Comparison of ENCODE assay signal across 8 cellular contexts in the genomic region with DNA sequence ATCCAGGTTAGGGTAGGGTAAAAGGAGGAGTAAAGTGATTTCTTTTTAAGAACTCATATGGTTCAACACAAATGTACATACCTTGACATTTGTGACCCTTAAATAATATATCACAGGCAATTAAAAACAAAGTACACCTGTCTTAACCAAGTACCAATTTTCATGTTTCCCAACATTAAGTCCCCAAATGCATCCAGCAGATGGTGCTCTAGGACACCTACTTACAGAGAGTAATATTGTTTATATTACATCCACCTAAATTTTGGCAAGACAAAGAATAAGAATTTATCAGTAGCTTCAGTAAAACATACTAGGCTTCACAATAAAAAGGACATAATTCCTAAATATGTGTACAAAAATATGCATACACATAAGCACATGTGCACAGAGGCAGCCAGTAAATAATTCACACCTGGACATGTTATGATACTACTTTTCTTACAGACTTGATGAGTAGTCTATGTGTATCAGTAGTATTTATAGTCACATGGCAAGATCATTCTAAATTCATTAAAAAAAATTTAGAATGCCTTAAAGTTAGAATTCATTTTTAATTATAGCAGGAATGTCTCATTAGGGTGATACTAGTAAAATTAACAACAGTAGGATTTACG.
DNase-seq lines count a peak whose midpoint lies in the region; ATAC-seq and TF ChIP-seq lines count a peak whose summit lies in the region.

No MANE protein-coding gene starts in this region.

- intact Hi-C loops in natural killer cell (cut with micrococcal nuclease), result loop anchor here (1.0 kb wide), 1 partner anchor 569 kb away; no protein-coding TSS in a partner anchor

- no peak overlapping the region for H3K27ac Mint-ChIP-seq in natural killer cell
- no peak overlapping the region for H3K27ac Mint-ChIP-seq in natural killer cell treated with Interleukin-12 subunit alpha and Interleukin-12 subunit beta and Interleukin-15 and Interleukin-18, amount 100 ng/mL, for 72 hours

- H3K36me3 ChIP-seq in Loucy (ENCODE audit: insufficient read depth, low read length), result no peaks in the 10 kb centered on the region
- H3K36me3 ChIP-seq in WERI-Rb-1, result no peaks in the 10 kb centered on the region

- DNase-seq in natural killer cell, result no peak
- DNase-seq in natural killer cell treated with Interleukin-12 subunit alpha and Interleukin-12 subunit beta and Interleukin-15 and Interleukin-18, amount 100 ng/mL, for 72 hours (ENCODE audit: low spot score), result no peak
- DNase-seq in WERI-Rb-1, result peak; percentile 58
- peak; percentile 78 for DNase-seq in fibroblast of villous mesenchyme (ENCODE audit: low read depth)
- no peak for DNase-seq in retinal pigment epithelial cell (ENCODE audit: low read depth)
- DNase-seq in effector CD8-positive, alpha-beta T cell (lab: John Stamatoyannopoulos, UW), result no peak

- H3K4me3 ChIP-seq in Loucy (ENCODE audit: low read length, poor library complexity, severe bottlenecking) (no peak overlapping the region), WERI-Rb-1 (ENCODE audit: low read depth, low read length) (no peak overlapping the region), fibroblast of villous mesenchyme (ENCODE audit: low read depth, low read length) (no peak overlapping the region), retinal pigment epithelial cell (ENCODE audit: low read length) (no peak overlapping the region)

- H3K9me2 ChIP-seq in Loucy (replicated peaks; ENCODE audit: low read depth, low read length), result no peaks in the 10 kb centered on the region

- no peaks in the 10 kb centered on the region for H3K4me1 Mint-ChIP-seq in natural killer cell
- no peaks in the 10 kb centered on the region for H3K4me1 Mint-ChIP-seq in natural killer cell treated with Interleukin-12 subunit alpha and Interleukin-12 subunit beta and Interleukin-15 and Interleukin-18, amount 100 ng/mL, for 72 hours (ENCODE audit: low read depth in 2 of 2)

- H3K27me3 ChIP-seq in Loucy (ENCODE audit: insufficient read depth, low read length, poor library complexity, severe bottlenecking) (no peaks in the 10 kb centered on the region), WERI-Rb-1 (ENCODE audit: insufficient read depth, low read depth, severe bottlenecking) (no peaks in the 10 kb centered on the region)

- H3K4me2 ChIP-seq in Loucy (ENCODE audit: low read depth, low read length, poor library complexity, severe bottlenecking), result no peak overlapping the region

- H3K9me3 ChIP-seq in Loucy (ENCODE audit: insufficient read depth, low read depth, low read length) (no peaks in the 10 kb centered on the region), WERI-Rb-1 (ENCODE audit: severe bottlenecking) (no peaks in the 10 kb centered on the region)

- TF ChIP-seq CTCF in natural killer cell (IDR thresholded peaks at IDR 0.05) (peak; percentile 48), Loucy (conservative IDR thresholded peaks at IDR 0.05; ENCODE audit: low read length) (peak; percentile 84), WERI-Rb-1 (IDR thresholded peaks at IDR 0.05; ENCODE audit: low read depth, low read length) (peak; percentile 44), fibroblast of villous mesenchyme (IDR thresholded peaks at IDR 0.05; ENCODE audit: insufficient read depth, low read depth, low read length) (peak; percentile 74), retinal pigment epithelial cell (conservative IDR thresholded peaks at IDR 0.05; ENCODE audit: low read depth, low read length) (peak; percentile 67)

- H3F3A ChIP-seq in Loucy (ENCODE audit: low read depth), result no peaks in the 10 kb centered on the region

- no peak overlapping the region for H3K4me3 Mint-ChIP-seq in natural killer cell
- H3K4me3 Mint-ChIP-seq in natural killer cell treated with Interleukin-12 subunit alpha and Interleukin-12 subunit beta and Interleukin-15 and Interleukin-18, amount 100 ng/mL, for 72 hours, result no peak overlapping the region

- H3K79me2 ChIP-seq in Loucy (ENCODE audit: insufficient read depth, low read length), result no peaks in the 10 kb centered on the region

- H3K27ac ChIP-seq in WERI-Rb-1, result no peak overlapping the region

- ATAC-seq in natural killer cell, result no peak
- ATAC-seq in natural killer cell treated with Interleukin-12 subunit alpha and Interleukin-12 subunit beta and Interleukin-15 and Interleukin-18, amount 100 ng/mL, for 72 hours, result no peak
- ATAC-seq in GM19023 (IDR thresholded peaks at IDR 0.05; ENCODE audit: unreplicated experiment), result no peak

- no peaks in the 10 kb centered on the region for H3K27me3 Mint-ChIP-seq in natural killer cell (ENCODE audit: low read depth in 2 of 2)
- no peaks in the 10 kb centered on the region for H3K27me3 Mint-ChIP-seq in natural killer cell treated with Interleukin-12 subunit alpha and Interleukin-12 subunit beta and Interleukin-15 and Interleukin-18, amount 100 ng/mL, for 72 hours

- H3K4me1 ChIP-seq in Loucy (ENCODE audit: insufficient read depth, low read length, poor library complexity, severe bottlenecking), result no peaks in the 10 kb centered on the region

- H3K36me3 Mint-ChIP-seq in natural killer cell, result no peaks in the 10 kb centered on the region
- H3K36me3 Mint-ChIP-seq in natural killer cell treated with Interleukin-12 subunit alpha and Interleukin-12 subunit beta and Interleukin-15 and Interleukin-18, amount 100 ng/mL, for 72 hours, result no peaks in the 10 kb centered on the region

- no peak overlapping the region for H3K9ac ChIP-seq in Loucy (ENCODE audit: low read depth, low read length, poor library complexity, severe bottlenecking)

- no peaks in the 10 kb centered on the region for H4K20me1 ChIP-seq in Loucy (ENCODE audit: insufficient read depth, low read length, poor library complexity, severe bottlenecking)

- H2AFZ ChIP-seq in Loucy (ENCODE audit: low read length), result no peak overlapping the region

- H3K9me3 Mint-ChIP-seq in natural killer cell, result no peaks in the 10 kb centered on the region
- H3K9me3 Mint-ChIP-seq in natural killer cell treated with Interleukin-12 subunit alpha and Interleukin-12 subunit beta and Interleukin-15 and Interleukin-18, amount 100 ng/mL, for 72 hours, result no peaks in the 10 kb centered on the region

Comparison
In these comparisons a context has a peak if more than half of its experiments do, and no peak if none do; other contexts are left out.
1. DNase-seq: peak in WERI-Rb-1 (single experiment) and fibroblast of villous mesenchyme (single experiment); none in natural killer cell (single experiment), natural killer cell treated with Interleukin-12 subunit alpha and Interleukin-12 subunit beta and Interleukin-15 and Interleukin-18, amount 100 ng/mL, for 72 hours (single experiment), retinal pigment epithelial cell (single experiment) and effector CD8-positive, alpha-beta T cell (single experiment).
2. Peak in every context shown above with its lines, with median percentiles within 50 percentile points of each other: CTCF ChIP-seq.